25 cellular contexts compared by ENCODE assay signal in genomic region chr6:69027861-69028260, GRCh38.
"Had no signal": no experiment of that assay in that cellular context is flagged by ENCODE, and none has a peak within 500 bp of the region (broad histone marks: within the 10 kb centered on the region; RNA-seq: fewer than 3 reads in every experiment).

No MANE protein-coding gene starts in this region.

- H3K9ac ChIP-seq: parathyroid adenoma had no signal

- H3K4me3 ChIP-seq: left ventricle myocardium inferior, lung, mucosa of descending colon, psoas muscle, right atrium auricular region, right lobe of liver, smooth muscle cell, stomach, suprapubic skin, thoracic aorta, tibial artery, upper lobe of right lung had no signal

- H3K9me3 ChIP-seq: left ventricle myocardium inferior, mucosa of descending colon, psoas muscle, right atrium auricular region, right lobe of liver, stomach, suprapubic skin, thoracic aorta, tibial artery, upper lobe of right lung had no signal

- H2AFZ ChIP-seq: parathyroid adenoma had no signal

- H3K27ac Mint-ChIP-seq: immature natural killer cell; naive thymus-derived CD4-positive, alpha-beta T cell; natural killer cell treated with Interleukin-12 subunit alpha and Interleukin-12 subunit beta and Interleukin-15 and Interleukin-18, amount 100 ng/mL, for 72 hours; stimulated activated naive B cell treated with anti-CD40 and anti-IgM and Interleukin-4, amounts not matched to agents 10 μg/mL and 1 μg/mL and 100 μg/mL, for 72 hours had no signal

- H3K4me3 Mint-ChIP-seq: immature natural killer cell; naive thymus-derived CD4-positive, alpha-beta T cell; natural killer cell treated with Interleukin-12 subunit alpha and Interleukin-12 subunit beta and Interleukin-15 and Interleukin-18, amount 100 ng/mL, for 72 hours; stimulated activated naive B cell treated with anti-CD40 and anti-IgM and Interleukin-4, amounts not matched to agents 10 μg/mL and 1 μg/mL and 100 μg/mL, for 72 hours had no signal

- H3K27me3 Mint-ChIP-seq: naive thymus-derived CD4-positive, alpha-beta T cell; natural killer cell treated with Interleukin-12 subunit alpha and Interleukin-12 subunit beta and Interleukin-15 and Interleukin-18, amount 100 ng/mL, for 72 hours; stimulated activated naive B cell treated with anti-CD40 and anti-IgM and Interleukin-4, amounts not matched to agents 10 μg/mL and 1 μg/mL and 100 μg/mL, for 72 hours had no signal

- H3K4me2 ChIP-seq: smooth muscle cell had no signal

- H3K36me3 ChIP-seq: left ventricle myocardium inferior, right atrium auricular region, right lobe of liver, stomach, suprapubic skin, thoracic aorta, tibial artery, upper lobe of right lung had no signal

- FAIRE-seq: urothelium cell line had no signal

- H3K36me3 Mint-ChIP-seq: immature natural killer cell; naive thymus-derived CD4-positive, alpha-beta T cell; stimulated activated naive B cell treated with anti-CD40 and anti-IgM and Interleukin-4, amounts not matched to agents 10 μg/mL and 1 μg/mL and 100 μg/mL, for 72 hours had no signal

- H3K27me3 ChIP-seq: right atrium auricular region, right lobe of liver, stomach, suprapubic skin, tibial artery, upper lobe of right lung had no signal

- H3K79me2 ChIP-seq: parathyroid adenoma had no signal

- H3K27ac ChIP-seq: left ventricle myocardium inferior, parathyroid adenoma, psoas muscle, right atrium auricular region, right lobe of liver, stomach, suprapubic skin, thoracic aorta, tibial artery, upper lobe of right lung had no signal

- H3K4me1 Mint-ChIP-seq: immature natural killer cell; naive thymus-derived CD4-positive, alpha-beta T cell had no signal

- DNase-seq: hippocampal formation; immature natural killer cell; islet precursor cell; left ventricle myocardium inferior; midbrain; mucosa of descending colon; naive thymus-derived CD4-positive, alpha-beta T cell; psoas muscle; right lobe of liver; stimulated activated CD4-positive, alpha-beta T cell treated with anti-CD3 and anti-CD28 coated beads, Interleukin-1b, Interleukin-23, amount 100 ng/mL, for 48 hours; stimulated activated CD4-positive, alpha-beta T cell treated with anti-CD3 and anti-CD28 coated beads, Interleukin-2, amount 100 ng/mL, for 48 hours; stimulated activated naive B cell treated with anti-CD40 and anti-IgM and Interleukin-4, amounts not matched to agents 10 μg/mL and 1 μg/mL and 100 μg/mL, for 72 hours; stimulated activated naive CD8-positive, alpha-beta T cell treated with anti-CD3 and anti-CD28 coated beads, Interleukin-15, Interleukin-2, amounts not matched to agents 100 U/mL and 50 U/mL, for 24 hours; stomach; tibial artery; trophoblast cell; upper lobe of right lung had no signal

- H3K4me1 ChIP-seq: left ventricle myocardium inferior, parathyroid adenoma, psoas muscle, right atrium auricular region, right lobe of liver, stomach, suprapubic skin, tibial artery, upper lobe of right lung had no signal
